ENCODE assay signal across 7 cellular contexts in the genomic region with DNA sequence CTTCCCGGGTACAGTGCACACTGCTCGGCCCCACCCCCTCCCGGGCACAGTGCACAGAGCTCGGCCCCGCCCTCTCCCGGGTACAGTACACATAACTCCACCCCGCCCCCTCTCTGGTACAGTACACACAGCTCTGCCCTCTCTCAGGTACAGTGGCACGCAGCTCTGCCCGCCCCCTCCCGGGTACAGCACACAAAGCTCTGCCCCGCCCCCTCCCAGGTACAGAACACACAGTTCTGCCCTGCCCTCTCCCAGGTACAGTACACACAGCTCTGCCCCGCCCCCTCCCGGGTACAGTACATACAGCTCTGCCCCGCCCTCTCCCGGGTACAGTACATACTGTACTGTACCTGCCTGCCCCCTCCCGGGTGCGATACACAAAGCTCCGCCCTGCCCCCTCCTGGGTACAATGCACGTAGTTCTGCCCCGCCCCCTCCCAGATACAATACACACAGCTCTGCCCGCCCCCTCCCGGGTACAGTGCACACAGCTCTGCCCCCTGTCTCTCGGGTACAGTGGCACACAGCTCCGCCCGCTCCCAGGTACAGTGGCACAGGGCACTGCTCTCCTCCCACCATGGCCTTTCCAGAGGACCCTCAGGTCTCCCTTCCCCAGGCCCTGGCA. TPM values are rescaled to one million over a fixed set of nuclear protein-coding genes. Genes with fewer than 3 reads are reported as not detected.
DNase-seq lines count a peak whose midpoint lies in the region; TF ChIP-seq lines count a peak whose summit lies in the region.

No MANE protein-coding gene starts in this region.

- no peak overlapping the region for H3K27ac ChIP-seq in Karpas-422 (ENCODE audit: low read length)
- H3K27ac ChIP-seq in testis, result no peak overlapping the region

- H3K9me3 ChIP-seq in Karpas-422 (ENCODE audit: low read length) (no peaks in the 10 kb centered on the region), testis (no peaks in the 10 kb centered on the region)

- H3K4me1 ChIP-seq in Karpas-422 (ENCODE audit: low read length), result no peaks in the 10 kb centered on the region
- no peaks in the 10 kb centered on the region for H3K4me1 ChIP-seq in testis

- no peaks in the 10 kb centered on the region for H3K79me2 ChIP-seq in Karpas-422 (ENCODE audit: low read length)

- in situ Hi-C loops in T47D (cut with HindIII; ENCODE audit: low pct_unique_long_range_greater_than_20kb, low sequenced_read_pairs), result no loop called here

- no peaks in the 10 kb centered on the region for H3K36me3 ChIP-seq in Karpas-422 (ENCODE audit: insufficient read depth, low read length)
- H3K36me3 ChIP-seq in testis (ENCODE audit: low read depth, missing control alignments), result no peaks in the 10 kb centered on the region

- WGBS in testis, 2 donors, result 32 to 65% methylated on average over 5 to 24 of the region's 25 CpGs

- no peak overlapping the region for H3K4me2 ChIP-seq in Karpas-422 (ENCODE audit: low read depth, low read length, poor library complexity, severe bottlenecking)

- H3K9me2 ChIP-seq in Karpas-422 (replicated peaks; ENCODE audit: insufficient read depth, low read length), result no peaks in the 10 kb centered on the region

- H4K20me1 ChIP-seq in Karpas-422 (ENCODE audit: insufficient read depth, low read depth, low read length), result no peaks in the 10 kb centered on the region

- H2AFZ ChIP-seq in Karpas-422 (ENCODE audit: low read length), result no peak overlapping the region

- 0 out of 2 replicates have a peak, but pooled peaks cover 3% of the 10 kb centered on the region for H3K27me3 ChIP-seq in Karpas-422 (ENCODE audit: low read length)
- no peaks in the 10 kb centered on the region for H3K27me3 ChIP-seq in testis

- intact Hi-C loops in testis (cut with DNase I; ENCODE audit: low total_unique reads), result no loop called here

- H3K9ac ChIP-seq in Karpas-422 (ENCODE audit: low read length), result no peak overlapping the region

- no peak for TF ChIP-seq POLR2A in testis (IDR thresholded peaks at IDR 0.05)

- TF ChIP-seq CTCF in testis (IDR thresholded peaks at IDR 0.05), result no peak

- H3K4me3 ChIP-seq in Karpas-422 (ENCODE audit: low read length) (no peak overlapping the region), testis (peak overlapping the region; percentile 18 to 26)

- DNase-seq in Karpas-422 (peak; percentile 64), NCI-H2196 treated with DMSO at 0.1 percent for 48 hours (lab: John Stamatoyannopoulos, UW; ENCODE audit: unreplicated experiment) (peak; percentile 98), T47D (ENCODE audit: low read depth in 1 of 2, low spot score in 1 of 2) (peak; percentile 51 to 97), testis (peak; percentile 64), CD1c-positive myeloid dendritic cell (ENCODE audit: extremely low spot score) (no peak), NCI-H226 (no peak)
- no peak for DNase-seq in stimulated activated CD8-positive, alpha-beta memory T cell treated with anti-CD3 and anti-CD28 coated beads, Interleukin-4, amount 100 ng/mL, for 48 hours

RNA-seq across cellular contexts. Expression of a gene that starts 16.4 kb away (rescaled TPM):
- not detected in 2 replicates for total RNA-seq in Karpas-422 (2014; rRNA removed; shearing (Covaris generic); ENCODE audit: low replicate concordance)
- 10 to 100 TPM in 1 of 2 donors, 1 to 10 TPM in 1; 9.1 to 12.8 TPM for total RNA-seq in testis
- polyA plus RNA-seq in testis (ENCODE audit: insufficient read depth, low read depth, low replicate concordance), result 10.5 TPM

Comparison
In these comparisons a context has a peak if more than half of its experiments do, and no peak if none do; other contexts are left out.
1. DNase-seq: peak in Karpas-422 (single experiment), NCI-H2196 treated with DMSO at 0.1 percent for 48 hours (single experiment), T47D (2 of 2) and testis (single experiment); none in stimulated activated CD8-positive, alpha-beta memory T cell treated with anti-CD3 and anti-CD28 coated beads, Interleukin-4, amount 100 ng/mL, for 48 hours (single experiment), CD1c-positive myeloid dendritic cell (single experiment) and NCI-H226 (single experiment).
2. RNA of a gene that starts 16.4 kb away (total RNA-seq): 9.1 to 12.8 TPM in testis; not detected in Karpas-422; every median in the first group is over 10 times any median in the second.